Comparison of ENCODE assay signal across 34 cellular contexts in genomic region chr6:9942131-9942530, GRCh38.
"Had no signal": no experiment of that assay in that cellular context is flagged by ENCODE, and none has a peak within 500 bp of the region (broad histone marks: within the 10 kb centered on the region; RNA-seq: fewer than 3 reads in every experiment).

No MANE protein-coding gene starts in this region.

- H3K36me3 ChIP-seq: MG63 had no signal

- DNase-seq: Karpas-422, Kasumi-1, KG1, MG63, MM.1S, MV-4-11, NCI-H1048, NCI-H1092, NCI-H1092 treated with DMSO at 0.1 percent for 48 hours, NCI-H1105, NCI-H1105 treated with DMSO at 0.1 percent for 48 hours, NCI-H1417, NCI-H1417 treated with DMSO at 0.1 percent for 48 hours, NCI-H1436, NCI-H1436 treated with DMSO at 0.1 percent for 48 hours, NCI-H146, NCI-H1694, NCI-H1694 treated with DMSO at 0.1 percent for 48 hours, NCI-H187, NCI-H187 treated with DMSO at 0.1 percent for 48 hours, NCI-H1930, NCI-H2029, NCI-H2029 treated with DMSO at 0.1 percent for 48 hours, NCI-H2081, NCI-H2081 treated with DMSO at 0.1 percent for 48 hours, NCI-H2107, NCI-H2171, NCI-H2171 treated with DMSO at 0.1 percent for 48 hours, NCI-H2227 treated with DMSO at 0.1 percent for 48 hours, NCI-H226, NCI-H345, NCI-H446, NCI-H446 treated with DMSO at 0.1 percent for 48 hours had no signal

- H3K27ac ChIP-seq: KMS-11 had no signal

- H3K4me2 ChIP-seq: KMS-11 had no signal

- H3K27me3 ChIP-seq: MG63 had no signal

- H3K4me3 ChIP-seq: MG63 had no signal

- H3K9ac ChIP-seq: KMS-11 had no signal

- H3K9me3 ChIP-seq: MG63 had no signal
